Comparison of ENCODE assay signal across 1 cellular context in the genomic region with DNA sequence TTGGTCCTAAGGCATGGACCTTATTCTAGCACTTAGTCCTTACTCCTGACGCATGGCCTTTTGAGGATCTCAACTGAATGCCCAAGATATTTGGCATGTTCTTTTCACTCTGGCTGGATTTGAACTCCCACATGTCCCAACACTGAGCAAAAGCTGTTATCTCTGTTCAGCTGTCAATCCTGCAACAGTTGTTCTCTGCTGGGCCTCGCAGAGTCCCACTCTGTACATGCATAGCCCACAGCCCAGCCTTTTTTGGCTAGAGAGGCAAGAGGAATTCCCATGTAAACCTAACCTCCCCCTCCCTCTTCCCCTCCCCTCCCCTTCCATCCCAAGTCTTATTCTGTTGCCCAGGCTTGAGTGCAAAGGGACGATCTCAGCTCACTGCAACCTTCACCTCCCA.
TF ChIP-seq lines count a peak whose summit lies in the region.

No MANE protein-coding gene starts in this region.

TF ChIP-seq in K562, 482 proteins besides CTCF, POLR2A, EP300 and RAD21:
- peak; percentile 61 for TF ChIP-seq MEIS2 (IDR thresholded peaks at IDR 0.05; ENCODE audit: partially characterized antibody)
- TF ChIP-seq, protein P1, sequence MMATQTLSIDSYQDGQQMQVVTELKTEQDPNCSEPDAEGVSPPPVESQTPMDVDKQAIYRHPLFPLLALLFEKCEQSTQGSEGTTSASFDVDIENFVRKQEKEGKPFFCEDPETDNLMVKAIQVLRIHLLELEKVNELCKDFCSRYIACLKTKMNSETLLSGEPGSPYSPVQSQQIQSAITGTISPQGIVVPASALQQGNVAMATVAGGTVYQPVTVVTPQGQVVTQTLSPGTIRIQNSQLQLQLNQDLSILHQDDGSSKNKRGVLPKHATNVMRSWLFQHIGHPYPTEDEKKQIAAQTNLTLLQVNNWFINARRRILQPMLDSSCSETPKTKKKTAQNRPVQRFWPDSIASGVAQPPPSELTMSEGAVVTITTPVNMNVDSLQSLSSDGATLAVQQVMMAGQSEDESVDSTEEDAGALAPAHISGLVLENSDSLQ (IDR thresholded peaks at IDR 0.05): peak; percentile 78
- no peak for TF ChIP-seq GATA2 (CRISPR knock-in tag; IDR thresholded peaks at IDR 0.05)
- TF ChIP-seq, protein P2, sequence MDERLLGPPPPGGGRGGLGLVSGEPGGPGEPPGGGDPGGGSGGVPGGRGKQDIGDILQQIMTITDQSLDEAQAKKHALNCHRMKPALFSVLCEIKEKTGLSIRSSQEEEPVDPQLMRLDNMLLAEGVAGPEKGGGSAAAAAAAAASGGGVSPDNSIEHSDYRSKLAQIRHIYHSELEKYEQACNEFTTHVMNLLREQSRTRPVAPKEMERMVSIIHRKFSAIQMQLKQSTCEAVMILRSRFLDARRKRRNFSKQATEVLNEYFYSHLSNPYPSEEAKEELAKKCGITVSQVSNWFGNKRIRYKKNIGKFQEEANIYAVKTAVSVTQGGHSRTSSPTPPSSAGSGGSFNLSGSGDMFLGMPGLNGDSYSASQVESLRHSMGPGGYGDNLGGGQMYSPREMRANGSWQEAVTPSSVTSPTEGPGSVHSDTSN (CRISPR knock-in tag; IDR thresholded peaks at IDR 0.05; ENCODE audit: low read depth): no peak
- TF ChIP-seq, protein P2 (tag; conservative IDR thresholded peaks at IDR 0.05; ENCODE audit: low read depth): 0 out of 2 replicates have a peak, but pooled peaks have one; percentile 14
